9 cellular contexts compared by ENCODE assay signal in the genomic region with DNA sequence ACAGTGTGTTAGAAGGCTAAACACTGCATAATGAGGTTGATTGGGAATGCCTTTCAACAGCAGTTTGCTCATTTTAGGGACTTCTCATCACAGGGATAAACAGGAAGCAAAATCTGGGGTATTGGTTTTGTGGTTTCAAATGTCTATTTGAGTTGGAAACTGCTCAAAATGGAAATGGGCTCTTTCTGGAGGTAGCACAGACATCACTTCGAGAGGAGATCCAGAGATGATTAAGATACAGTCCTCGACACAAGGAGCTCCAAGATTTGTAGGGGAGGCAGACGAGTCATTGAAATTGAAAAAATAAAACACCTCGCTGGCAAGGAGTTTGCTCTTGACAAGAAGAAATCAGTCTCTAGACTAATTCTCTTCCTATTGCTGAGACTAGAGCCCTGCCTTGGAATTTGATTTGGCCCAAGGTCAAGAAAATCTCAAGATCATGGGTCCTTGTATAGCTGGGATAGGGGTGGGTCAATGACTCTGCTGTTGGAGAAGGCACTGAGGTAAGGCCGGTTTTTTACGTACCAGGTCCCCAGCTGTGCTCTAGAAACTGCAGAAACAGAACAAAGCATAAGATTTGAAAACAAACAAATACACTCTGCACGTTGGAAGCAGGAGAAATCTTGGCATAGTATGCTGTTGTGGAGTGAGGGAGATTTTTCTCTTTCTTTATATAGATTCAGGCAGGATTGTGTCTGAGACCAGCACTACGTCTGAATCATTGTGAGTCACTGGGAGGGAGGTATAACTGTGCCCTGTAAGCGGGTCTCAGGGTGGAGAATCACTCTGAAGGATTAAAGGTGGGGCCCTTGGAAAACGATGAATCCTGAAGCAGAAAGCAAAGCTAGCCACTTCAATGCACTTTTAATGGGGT.
DNase-seq lines count a peak whose midpoint lies in the region; ATAC-seq and TF ChIP-seq lines count a peak whose summit lies in the region.
"Had no signal": no experiment of that assay in that cellular context is flagged by ENCODE, and none has a peak within 500 bp of the region (broad histone marks: within the 10 kb centered on the region; RNA-seq: fewer than 3 reads in every experiment).

No MANE protein-coding gene starts in this region.

- ATAC-seq in HG02885 (IDR thresholded peaks at IDR 0.05; ENCODE audit: poor library complexity, unreplicated experiment), result no peak

- peak; percentile 41 for DNase-seq in DMS79 treated with DMSO at 0.1 percent for 48 hours (lab: John Stamatoyannopoulos, UW)
- peak; percentile 60 for DNase-seq in NCI-H69 (lab: John Stamatoyannopoulos, UW)
- peak; percentile 73 for DNase-seq in choroid plexus epithelial cell (ENCODE audit: low read depth)
- peak; percentile 61 for DNase-seq in non-pigmented ciliary epithelial cell (ENCODE audit: low read depth)
- no peak for DNase-seq in NCI-H510A (lab: John Stamatoyannopoulos, UW)
- no peak for DNase-seq in nucleus accumbens (lab: John Stamatoyannopoulos, UW)
- no peak for DNase-seq in hippocampal formation (lab: John Stamatoyannopoulos, UW)
- DNase-seq: midbrain had no signal

- no peak overlapping the region for H3K4me3 ChIP-seq in choroid plexus epithelial cell (ENCODE audit: low read depth, low read length)

- TF ChIP-seq CTCF in choroid plexus epithelial cell (conservative IDR thresholded peaks at IDR 0.05; ENCODE audit: low read depth, low read length), result no peak

Comparison
In these comparisons a context has a peak if more than half of its experiments do, and no peak if none do; other contexts are left out.
1. DNase-seq: peak in DMS79 treated with DMSO at 0.1 percent for 48 hours (single experiment), NCI-H69 (single experiment), choroid plexus epithelial cell (single experiment) and non-pigmented ciliary epithelial cell (single experiment); none in NCI-H510A (single experiment), nucleus accumbens (0 of 56) and hippocampal formation (0 of 2).